In the genomic region with DNA sequence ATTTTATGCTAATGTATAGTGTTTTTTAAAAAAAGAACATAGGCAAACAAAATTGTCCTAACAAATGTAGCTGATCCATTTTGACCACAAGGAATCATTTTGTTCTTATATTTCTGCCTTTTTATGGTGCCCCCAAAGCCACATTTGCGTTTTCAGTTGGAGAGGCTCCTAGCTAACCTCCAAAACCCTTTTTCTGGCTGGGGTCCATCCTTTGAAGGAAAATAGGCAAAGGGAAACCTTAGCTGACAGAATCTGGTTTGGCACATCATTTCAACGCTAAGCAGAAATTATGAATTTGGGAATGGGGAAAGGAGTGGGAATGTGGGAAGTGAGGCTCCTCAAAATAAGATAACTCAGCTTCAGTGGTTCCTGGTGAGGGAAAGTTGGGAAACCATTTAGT, we compare ENCODE assay signal across 9 cellular contexts.
"Had no signal": no experiment of that assay in that cellular context is flagged by ENCODE, and none has a peak within 500 bp of the region (broad histone marks: within the 10 kb centered on the region; RNA-seq: fewer than 3 reads in every experiment).

No MANE protein-coding gene starts in this region.

- H3K4me1 Mint-ChIP-seq: GM23338, H9 had no signal

- DNase-seq: GM23248, GOT3, H7, H9, HCEC 1CT, HFFc6 had no signal

- H3K9ac ChIP-seq: GM23248 had no signal

- H3K36me3 ChIP-seq: HAP-1 had no signal

- H3K27ac ChIP-seq: GM23248 had no signal

- H3K4me3 Mint-ChIP-seq: GM23338, H9, HFFc6 had no signal

- H3K9me3 ChIP-seq: HAP-1 had no signal

- H3K4me2 ChIP-seq: GM23338 had no signal

- H2AFZ ChIP-seq: GM23248 had no signal

- H3K27ac Mint-ChIP-seq: GM23338, H9, HFFc6 had no signal

- H3K4me1 ChIP-seq: HAP-1 had no signal

- H3K9me3 Mint-ChIP-seq: GM23338, H9, HFFc6 had no signal

- H3K4me3 ChIP-seq: GM23248, GM23338, HAP-1 had no signal

- ATAC-seq: GM23338, HCT116 had no signal
